19 cellular contexts compared by ENCODE assay signal in genomic region chr4:137451150-137451850, GRCh38.
"Had no signal": no experiment of that assay in that cellular context is flagged by ENCODE, and none has a peak within 500 bp of the region (broad histone marks: within the 10 kb centered on the region; RNA-seq: fewer than 3 reads in every experiment).

No MANE protein-coding gene starts in this region.

- H3K27me3 Mint-ChIP-seq: effector memory CD8-positive, alpha-beta T cell; naive B cell had no signal

- H3K4me1 Mint-ChIP-seq: naive B cell had no signal

- H3K27ac ChIP-seq: breast epithelium, epithelial cell of prostate, gastroesophageal sphincter, right atrium auricular region, SK-N-MC, skin epidermis, transverse colon had no signal

- H3K4me1 ChIP-seq: breast epithelium, gastroesophageal sphincter, right atrium auricular region, transverse colon had no signal

- H3K27ac Mint-ChIP-seq: effector memory CD8-positive, alpha-beta T cell; naive B cell had no signal

- ATAC-seq: effector memory CD8-positive, alpha-beta T cell; gastroesophageal sphincter; left colon had no signal

- H3K4me3 ChIP-seq: breast epithelium, gastroesophageal sphincter, right atrium auricular region, SK-N-MC, skin epidermis, transverse colon had no signal

- H3K36me3 ChIP-seq: breast epithelium, gastroesophageal sphincter, right atrium auricular region, transverse colon had no signal

- H3K4me3 Mint-ChIP-seq: effector memory CD8-positive, alpha-beta T cell; naive B cell had no signal

- H3K36me3 Mint-ChIP-seq: naive B cell had no signal

- H3K9me3 ChIP-seq: breast epithelium, gastroesophageal sphincter, right atrium auricular region, transverse colon had no signal

- DNase-seq: activated CD4-positive, alpha-beta T cell treated with anti-CD3 and anti-CD28 coated beads, Interleukin-2, amount 50 U/mL, for 1 hour; activated naive CD4-positive, alpha-beta T cell treated with Interleukin-2 at 50 U/mL for 16 hours; activated T-cell treated with anti-CD3 and anti-CD28 coated beads for 4 hours; aorta; dermis blood vessel endothelial cell; effector memory CD8-positive, alpha-beta T cell; left colon; naive B cell; stimulated activated CD4-positive, alpha-beta T cell treated with anti-CD3 and anti-CD28 coated beads, Interleukin-15, amount 100 ng/mL, for 24 hours; stimulated activated CD4-positive, alpha-beta T cell treated with anti-CD3 and anti-CD28 coated beads, Interleukin-4, amount 100 ng/mL, for 4 hours; stimulated activated CD8-positive, alpha-beta memory T cell treated with anti-CD3 and anti-CD28 coated beads, Interleukin-4, amount 100 ng/mL, for 48 hours; stimulated activated naive CD4-positive, alpha-beta T cell treated with Interleukin-2 at 50 U/mL for 16 hours; transverse colon had no signal

- H3K27me3 ChIP-seq: breast epithelium, gastroesophageal sphincter, right atrium auricular region, transverse colon had no signal
